In genomic region chr6:44171899-44172546, GRCh38 we compare ENCODE assay signal across 1 cellular context.
TF ChIP-seq lines count a peak whose summit lies in the region.

No MANE protein-coding gene starts in this region.

TF ChIP-seq in K562, 482 proteins besides CTCF, POLR2A, EP300 and RAD21:
- TF ChIP-seq ZNF274 (IDR thresholded peaks at IDR 0.05; ENCODE audit: borderline replicate concordance, low read depth, low read length) (no peak), ZNF609 (CRISPR knock-in tag; IDR thresholded peaks at IDR 0.05; ENCODE audit: borderline replicate concordance) (peak; percentile 55; the same call in 1 of the 2 replicates)
